9 cellular contexts compared by ENCODE assay signal in genomic region chr11:134592391-134592990, GRCh38.
DNase-seq lines count a peak whose midpoint lies in the region; ATAC-seq and TF ChIP-seq lines count a peak whose summit lies in the region.
"Had no signal": no experiment of that assay in that cellular context is flagged by ENCODE, and none has a peak within 500 bp of the region (broad histone marks: within the 10 kb centered on the region; RNA-seq: fewer than 3 reads in every experiment).

No MANE protein-coding gene starts in this region.

- H3K27me3 ChIP-seq in WERI-Rb-1 (ENCODE audit: insufficient read depth, low read depth, severe bottlenecking) (peaks cover 24% of the 10 kb centered on the region), tibial artery (no peaks in the 10 kb centered on the region)

- H3K27ac ChIP-seq in WERI-Rb-1 (no peak overlapping the region), tibial artery (no peak overlapping the region)

- H3K4me1 ChIP-seq in tibial artery: no peaks in the 10 kb centered on the region

- TF ChIP-seq CTCF in GM12864 (IDR thresholded peaks at IDR 0.05; ENCODE audit: low read depth, low read length, missing control alignments): peak; percentile 75
- TF ChIP-seq CTCF in WERI-Rb-1 (IDR thresholded peaks at IDR 0.05; ENCODE audit: low read depth, low read length): peak; percentile 88
- TF ChIP-seq CTCF in fibroblast of pulmonary artery (IDR thresholded peaks at IDR 0.05; ENCODE audit: low read length, missing control alignments): peak; percentile 17
- TF ChIP-seq CTCF in tibial artery (IDR thresholded peaks at IDR 0.05): no peak

- H3K9me3 ChIP-seq in WERI-Rb-1 (ENCODE audit: severe bottlenecking): no peaks in the 10 kb centered on the region
- no peaks in the 10 kb centered on the region for H3K9me3 ChIP-seq in tibial artery

- intact Hi-C loops in tibial artery (cut with DNase I; ENCODE audit: low total_unique reads): no loop called here

- H3K4me3 ChIP-seq in GM12864 (ENCODE audit: low read depth, low read length) (no peak overlapping the region), WERI-Rb-1 (ENCODE audit: low read depth, low read length) (no peak overlapping the region), fibroblast of pulmonary artery (replicated peaks; ENCODE audit: low read depth, low read length) (no peak overlapping the region), tibial artery (no peak overlapping the region)

- DNase-seq in GM12864 (ENCODE audit: low read depth): peak; percentile 13
- DNase-seq in WERI-Rb-1: peak; percentile 79
- DNase-seq in fibroblast of pulmonary artery (ENCODE audit: low read depth): peak; percentile 0
- DNase-seq in stimulated activated CD4-positive, alpha-beta T cell treated with anti-CD3 and anti-CD28 coated beads, Interleukin-4, amount 100 ng/mL, for 24 hours: peak; percentile 39
- DNase-seq in AG08395 (ENCODE audit: low spot score): no peak
- no peak for DNase-seq in effector CD4-positive, alpha-beta T cell
- DNase-seq in tibial artery: no peak
- DNase-seq: IMR-90 had no signal

- H3K36me3 ChIP-seq in WERI-Rb-1 (no peaks in the 10 kb centered on the region), tibial artery (no peaks in the 10 kb centered on the region)

- ATAC-seq in HG03442 (IDR thresholded peaks at IDR 0.05; ENCODE audit: unreplicated experiment): peak; percentile 72

Comparison
In these comparisons a context has a peak if more than half of its experiments do, and no peak if none do; other contexts are left out.
1. DNase-seq: peak in GM12864 (single experiment), WERI-Rb-1 (single experiment), fibroblast of pulmonary artery (single experiment) and stimulated activated CD4-positive, alpha-beta T cell treated with anti-CD3 and anti-CD28 coated beads, Interleukin-4, amount 100 ng/mL, for 24 hours (single experiment); none in AG08395 (single experiment), effector CD4-positive, alpha-beta T cell (single experiment) and tibial artery (0 of 2).
2. CTCF ChIP-seq: peak in GM12864 (single experiment), WERI-Rb-1 (single experiment) and fibroblast of pulmonary artery (single experiment); none in tibial artery (0 of 2).